In genomic region chr3:98592345-98592935, GRCh38 we compare ENCODE assay signal across 8 cellular contexts. TPM values are rescaled to one million over a fixed set of nuclear protein-coding genes. Genes with fewer than 3 reads are reported as not detected.
DNase-seq lines count a peak whose midpoint lies in the region; ATAC-seq and TF ChIP-seq lines count a peak whose summit lies in the region.

No MANE protein-coding gene starts in this region.

- H3K27me3 ChIP-seq in BJ (ENCODE audit: control insufficient read depth, insufficient read depth, low read length): no peaks in the 10 kb centered on the region

- no peak for DNase-seq in BJ (ENCODE audit: low read depth)
- DNase-seq in LNCaP clone FGC (ENCODE audit: low read depth): no peak
- DNase-seq in coronary artery (ENCODE audit: low spot score): no peak
- no peak for DNase-seq in natural killer cell
- no peak for DNase-seq in NCI-H345 treated with DMSO at 0.1 percent for 48 hours (lab: John Stamatoyannopoulos, UW; ENCODE audit: unreplicated experiment)
- DNase-seq in medulla oblongata (ENCODE audit: extremely low spot score): no peak
- DNase-seq in SHP77 (lab: John Stamatoyannopoulos, UW): no peak

- peak overlapping the region; percentile 90 for H3K4me3 Mint-ChIP-seq in natural killer cell

- H3K36me3 Mint-ChIP-seq in natural killer cell: peaks cover 7% of the 10 kb centered on the region

- no peaks in the 10 kb centered on the region for H3K9me3 Mint-ChIP-seq in natural killer cell

- POLR2A ChIA-PET in BJ (lab: Charles Lee): no interaction called here

- CTCF ChIA-PET in BJ (lab: Yijun Ruan, JAX): interaction anchor here (3.2 to 4.2 kb wide), 2 partner anchors 10 to 221 kb away, joined by 12 to 26 read pairs; no protein-coding TSS in a partner anchor

- H3K27ac Mint-ChIP-seq in natural killer cell: peak overlapping the region; percentile 87 to 94

- peaks cover 34 to 40% of the 10 kb centered on the region in 2 donors for H3K4me1 Mint-ChIP-seq in natural killer cell

- peak overlapping the region; percentile 81 for H3K4me3 ChIP-seq in BJ (ENCODE audit: low read depth, low read length)
- peak overlapping the region; percentile 80 for H3K4me3 ChIP-seq in LNCaP clone FGC (ENCODE audit: low read depth, low read length)
- H3K4me3 ChIP-seq in coronary artery: peak overlapping the region; percentile 84

- peak overlapping the region in 1 of 2 donors; percentile 94 for H3K27ac ChIP-seq in coronary artery

- H3K36me3 ChIP-seq in BJ (ENCODE audit: control insufficient read depth, insufficient read depth, low read length): peaks cover 1% of the 10 kb centered on the region; the same call in 1 of the 2 replicates

- H3K27me3 Mint-ChIP-seq in natural killer cell (ENCODE audit: low read depth in 2 of 2): no peaks in the 10 kb centered on the region

- intact Hi-C loops in natural killer cell (cut with micrococcal nuclease): no loop called here

- ATAC-seq in natural killer cell (no peak), GM19397 (IDR thresholded peaks at IDR 0.05; ENCODE audit: unreplicated experiment) (no peak)

- TF ChIP-seq CTCF in BJ (IDR thresholded peaks at IDR 0.05; ENCODE audit: insufficient read depth, low read depth, low read length): no peak
- TF ChIP-seq CTCF in LNCaP clone FGC (IDR thresholded peaks at IDR 0.05; ENCODE audit: control insufficient read depth, extremely low read depth, insufficient read depth): no peak
- no peak for TF ChIP-seq CTCF in coronary artery (IDR thresholded peaks at IDR 0.05)
- TF ChIP-seq CTCF in natural killer cell (IDR thresholded peaks at IDR 0.05): no peak

RNA-seq across cellular contexts. Expression of gene CPOX, which starts 1.0 kb away (rescaled TPM):
- 11.1 and 13.8 TPM in 2 replicates for polyA plus RNA-seq in BJ (2011; rRNA removed)
- polyA minus RNA-seq in BJ (2011; rRNA and poly(A)+ RNA removed): 6.7 and 7.8 TPM in 2 replicates
- total RNA-seq in natural killer cell: 10 to 100 TPM in 2 of 3 donors, 1 to 10 TPM in 1; 7.6 to 12.7 (median 12.2) TPM
